In the genomic region with DNA sequence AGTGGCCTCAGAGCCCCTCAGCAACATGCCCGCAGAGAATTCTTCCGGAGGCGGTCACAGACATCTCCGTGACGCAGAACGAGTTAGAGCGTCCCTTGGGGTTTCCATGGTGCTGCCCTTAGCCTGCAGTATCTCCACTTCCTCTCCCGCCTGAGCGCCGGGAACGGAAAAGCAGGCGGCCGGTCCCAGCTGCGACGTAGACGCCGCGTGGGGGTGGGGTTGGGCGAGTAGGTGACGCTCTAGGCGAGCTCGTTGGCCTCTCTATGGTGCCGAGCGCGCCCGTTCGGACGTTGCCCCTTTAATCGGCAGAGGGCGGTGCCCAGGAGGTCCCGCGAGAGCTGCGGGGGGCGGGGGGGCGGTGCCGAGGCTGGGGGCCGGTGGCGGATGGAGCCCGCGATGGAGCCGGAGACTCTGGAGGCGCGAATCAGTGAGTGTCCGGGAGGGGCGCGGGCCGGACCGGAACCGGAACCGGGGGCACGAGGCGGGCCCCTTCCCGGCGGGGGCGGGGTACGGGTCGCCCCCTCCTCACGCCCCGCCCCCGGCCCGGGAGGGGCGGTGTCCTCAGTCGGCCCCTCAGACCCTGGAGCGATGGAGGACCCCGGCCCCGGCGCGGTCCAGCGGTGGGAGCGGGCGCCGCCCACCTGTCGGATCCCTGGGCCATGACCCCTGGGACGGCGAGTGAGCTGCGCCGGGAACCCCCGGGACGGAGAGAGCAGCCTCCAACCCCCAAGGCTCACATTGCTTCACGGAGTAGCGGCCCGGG, we compare ENCODE assay signal across 8 cellular contexts. TPM values are rescaled to one million over a fixed set of nuclear protein-coding genes. Genes with fewer than 3 reads are reported as not detected.
DNase-seq lines count a peak whose midpoint lies in the region; ATAC-seq and TF ChIP-seq lines count a peak whose summit lies in the region.

A gene with protein sequence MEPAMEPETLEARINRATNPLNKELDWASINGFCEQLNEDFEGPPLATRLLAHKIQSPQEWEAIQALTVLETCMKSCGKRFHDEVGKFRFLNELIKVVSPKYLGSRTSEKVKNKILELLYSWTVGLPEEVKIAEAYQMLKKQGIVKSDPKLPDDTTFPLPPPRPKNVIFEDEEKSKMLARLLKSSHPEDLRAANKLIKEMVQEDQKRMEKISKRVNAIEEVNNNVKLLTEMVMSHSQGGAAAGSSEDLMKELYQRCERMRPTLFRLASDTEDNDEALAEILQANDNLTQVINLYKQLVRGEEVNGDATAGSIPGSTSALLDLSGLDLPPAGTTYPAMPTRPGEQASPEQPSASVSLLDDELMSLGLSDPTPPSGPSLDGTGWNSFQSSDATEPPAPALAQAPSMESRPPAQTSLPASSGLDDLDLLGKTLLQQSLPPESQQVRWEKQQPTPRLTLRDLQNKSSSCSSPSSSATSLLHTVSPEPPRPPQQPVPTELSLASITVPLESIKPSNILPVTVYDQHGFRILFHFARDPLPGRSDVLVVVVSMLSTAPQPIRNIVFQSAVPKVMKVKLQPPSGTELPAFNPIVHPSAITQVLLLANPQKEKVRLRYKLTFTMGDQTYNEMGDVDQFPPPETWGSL (plus strand): TSS at position 358 of the 763 bp plus-strand sequence. CDS start 27 bp downstream, at position 385.

- H3K4me1 Mint-ChIP-seq in type B pancreatic cell (ENCODE audit: unreplicated experiment) = peaks cover 18% of the 10 kb centered on the region

- TF ChIP-seq POLR2A in heart left ventricle (IDR thresholded peaks at IDR 0.05) = peak in 1 of 2 donors; percentile 32

- no peaks in the 10 kb centered on the region for H3K27me3 Mint-ChIP-seq in type B pancreatic cell

- in situ Hi-C loops in GM13977 (cut with MboI; ENCODE audit: low pct_unique_long_range_greater_than_20kb, low sequenced_read_pairs, unreplicated experiment) = no loop called here

- peak; percentile 98 for DNase-seq in GM13977 (ENCODE audit: low spot score)
- peak; percentile 92 for DNase-seq in NCI-H1694 (lab: John Stamatoyannopoulos, UW)
- DNase-seq in amniotic epithelial cell (ENCODE audit: low read depth) = peak; percentile 98
- DNase-seq in heart left ventricle = peak; percentile 96 to 98 (median 97)
- peak; percentile 91 to 99 (median 94) for DNase-seq in posterior cingulate gyrus
- peak; percentile 93 for DNase-seq in type B pancreatic cell (ENCODE audit: extremely low spot score, unreplicated experiment)

- no peaks in the 10 kb centered on the region for H3K36me3 Mint-ChIP-seq in type B pancreatic cell

- no peaks in the 10 kb centered on the region for H3K36me3 ChIP-seq in heart left ventricle

- H3K4me3 ChIP-seq in heart left ventricle = peak within 1 kb of the TSS; percentile 62 to 99 (median 82)

- TF ChIP-seq CTCF in GM13977 (IDR thresholded peaks at IDR 0.05; ENCODE audit: extremely low read depth, insufficient read depth, missing control alignments) (no peak), heart left ventricle (IDR thresholded peaks at IDR 0.05) (peak in 1 of 12 donors; percentile 16), type B pancreatic cell (conservative IDR thresholded peaks at IDR 0.05) (peak; percentile 40)

- H3K9me3 Mint-ChIP-seq in type B pancreatic cell = no peaks in the 10 kb centered on the region

- no peaks in the 10 kb centered on the region for H3K27me3 ChIP-seq in heart left ventricle

- no peaks in the 10 kb centered on the region for H3K9me3 ChIP-seq in heart left ventricle

- peak within 1 kb of the TSS; percentile 98 for H3K4me3 Mint-ChIP-seq in type B pancreatic cell

- ATAC-seq in HG02884 (IDR thresholded peaks at IDR 0.05; ENCODE audit: unreplicated experiment) = peak; percentile 70
- ATAC-seq in heart left ventricle = peak; percentile 91 to 95 (median 92)

- WGBS in heart left ventricle, 4 donors = 1 to 2% (median 1%) methylated on average over 12 to 82 of the region's 82 CpGs

- intact Hi-C loops in T-helper 1 cell treated with Interleukin-12 subunit alpha and Interleukin-12 subunit beta and Interleukin-4 antibody, amounts not matched to agents 30 ng/mL and 1 ng/mL, for 36 hours (cut with micrococcal nuclease) = loop anchor here (1.0 to 5.0 kb wide), 20 partner anchors 15 to 1220 kb away; a partner anchor contains a TSS
- intact Hi-C loops in heart left ventricle (cut with DNase I) = loop anchor here in 1 of 10 donors (2.0 kb wide), 1 partner anchor 66 kb away; a partner anchor contains a TSS
- intact Hi-C loops in posterior cingulate gyrus (cut with DNase I) = no loop called here

- H3K4me1 ChIP-seq in heart left ventricle = peaks cover 0 to 50% (median 32%) of the 10 kb centered on the region in 12 donors

- peak within 1 kb of the TSS; percentile 99 for H3K27ac Mint-ChIP-seq in type B pancreatic cell

- H3K27ac ChIP-seq in heart left ventricle = peak within 1 kb of the TSS; percentile 88 to 98 (median 94)

RNA-seq across cellular contexts. Expression of the gene that starts here (rescaled TPM):
- total RNA-seq in T-helper 1 cell treated with Interleukin-12 subunit alpha and Interleukin-12 subunit beta and Interleukin-4 antibody, amounts not matched to agents 30 ng/mL and 1 ng/mL, for 36 hours = 65.1 and 67.2 TPM in 2 replicates
- total RNA-seq in heart left ventricle = 10 to 100 TPM; 22.7 to 45.7 (median 27.4) TPM
- 10 to 100 TPM; 27.4 to 39.4 TPM for polyA plus RNA-seq in heart left ventricle
- 71.8 and 80.2 TPM in 2 replicates for total RNA-seq in type B pancreatic cell (ENCODE audit: low replicate concordance)

Comparison
In these comparisons a context has a peak if more than half of its experiments do, and no peak if none do; other contexts are left out.
1. Peak in every context shown above with its lines: DNase-seq, ATAC-seq, H3K4me3 ChIP-seq and H3K27ac ChIP-seq.